Comparison of ENCODE assay signal across 26 cellular contexts in genomic region chr7:18003286-18003685, GRCh38. TPM values are rescaled to one million over a fixed set of nuclear protein-coding genes. Genes with fewer than 3 reads are reported as not detected.
"Had no signal": no experiment of that assay in that cellular context is flagged by ENCODE, and none has a peak within 500 bp of the region (broad histone marks: within the 10 kb centered on the region; RNA-seq: fewer than 3 reads in every experiment).

No MANE protein-coding gene starts in this region.

- H3K4me1 ChIP-seq: breast epithelium had no signal

- H3K36me3 ChIP-seq: breast epithelium, WERI-Rb-1 had no signal

- DNase-seq: activated CD4-positive, alpha-beta T cell treated with anti-CD3 and anti-CD28 coated beads for 36 hours; activated CD4-positive, alpha-beta T cell treated with anti-CD3 and anti-CD28 coated beads, Interleukin-2, amount 50 U/mL, for 48 hours; activated CD8-positive, alpha-beta memory T cell treated with anti-CD3 and anti-CD28 coated beads, Interleukin-2, amount 10 ng/mL, durations not matched to agents 7 days and 5 days; activated effector memory CD4-positive, alpha-beta T cell treated with Interleukin-2 at 50 U/mL for 16 hours; activated naive CD4-positive, alpha-beta T cell; activated T-cell treated with anti-CD3 and anti-CD28 coated beads, Interleukin-2, amount 50 U/mL, for 24 hours; aorta; caudate nucleus; MM.1S; NCI-H1105 treated with DMSO at 0.1 percent for 48 hours; NCI-H2029 treated with DMSO at 0.1 percent for 48 hours; NCI-H345; NCI-H510A; NCI-H526 treated with DMSO at 0.1 percent for 48 hours; NK-92 treated with Interleukin-12 subunit alpha and Interleukin-12 subunit beta, amount 100 ng/mL, for 24 hours; OCI-M1; RPMI8226; SK-N-SH; T-helper 1 cell; WERI-Rb-1 had no signal

- H3K27me3 ChIP-seq: breast epithelium had no signal

- H3K27ac ChIP-seq: breast epithelium, coronary artery, WERI-Rb-1 had no signal

- H3K4me3 ChIP-seq: breast epithelium, coronary artery had no signal

RNA-seq across cellular contexts. Expression of gene PRPS1L1, which starts 24.4 kb away (rescaled TPM):
- total RNA-seq: activated CD4-positive, alpha-beta T cell treated with anti-CD3 and anti-CD28 coated beads for 36 hours; activated CD8-positive, alpha-beta memory T cell treated with anti-CD3 and anti-CD28 coated beads, Interleukin-2, amount 10 ng/mL, durations not matched to agents 7 days and 5 days; activated T-helper 1 cell treated with anti-CD3 and anti-CD28 coated beads, Interleukin-12 subunit alpha, Interleukin-12 subunit beta, Interleukin-2, Interleukin-4 antibody, amounts not matched to agents 30 ng/mL and 10 ng/mL and 1 ng/mL, durations not matched to agents 14 hours and 24 hours and 36 hours; aorta; breast epithelium; chondrocyte; Right ventricle myocardium inferior; T-helper 2 cell treated with Interferon-gamma antibody and Interleukin-4, amounts not matched to agents 100 ng/mL and 5 ng/mL, for 36 hours had no signal
- polyA plus RNA-seq: aorta, SK-N-SH had no signal
